ENCODE assay signal across 1 cellular context in genomic region chr15:74983725-74984231, GRCh38.
TF ChIP-seq lines count a peak whose summit lies in the region.

No MANE protein-coding gene starts in this region.

TF ChIP-seq in HEK293, 187 proteins besides CTCF, POLR2A, EP300 and RAD21 (continued from another document):
- TF ChIP-seq, protein P1, sequence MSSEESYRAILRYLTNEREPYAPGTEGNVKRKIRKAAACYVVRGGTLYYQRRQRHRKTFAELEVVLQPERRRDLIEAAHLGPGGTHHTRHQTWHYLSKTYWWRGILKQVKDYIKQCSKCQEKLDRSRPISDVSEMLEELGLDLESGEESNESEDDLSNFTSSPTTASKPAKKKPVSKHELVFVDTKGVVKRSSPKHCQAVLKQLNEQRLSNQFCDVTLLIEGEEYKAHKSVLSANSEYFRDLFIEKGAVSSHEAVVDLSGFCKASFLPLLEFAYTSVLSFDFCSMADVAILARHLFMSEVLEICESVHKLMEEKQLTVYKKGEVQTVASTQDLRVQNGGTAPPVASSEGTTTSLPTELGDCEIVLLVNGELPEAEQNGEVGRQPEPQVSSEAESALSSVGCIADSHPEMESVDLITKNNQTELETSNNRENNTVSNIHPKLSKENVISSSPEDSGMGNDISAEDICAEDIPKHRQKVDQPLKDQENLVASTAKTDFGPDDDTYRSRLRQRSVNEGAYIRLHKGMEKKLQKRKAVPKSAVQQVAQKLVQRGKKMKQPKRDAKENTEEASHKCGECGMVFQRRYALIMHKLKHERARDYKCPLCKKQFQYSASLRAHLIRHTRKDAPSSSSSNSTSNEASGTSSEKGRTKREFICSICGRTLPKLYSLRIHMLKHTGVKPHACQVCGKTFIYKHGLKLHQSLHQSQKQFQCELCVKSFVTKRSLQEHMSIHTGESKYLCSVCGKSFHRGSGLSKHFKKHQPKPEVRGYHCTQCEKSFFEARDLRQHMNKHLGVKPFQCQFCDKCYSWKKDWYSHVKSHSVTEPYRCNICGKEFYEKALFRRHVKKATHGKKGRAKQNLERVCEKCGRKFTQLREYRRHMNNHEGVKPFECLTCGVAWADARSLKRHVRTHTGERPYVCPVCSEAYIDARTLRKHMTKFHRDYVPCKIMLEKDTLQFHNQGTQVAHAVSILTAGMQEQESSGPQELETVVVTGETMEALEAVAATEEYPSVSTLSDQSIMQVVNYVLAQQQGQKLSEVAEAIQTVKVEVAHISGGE (tag by site-specific recombination; conservative IDR thresholded peaks at IDR 0.05; ENCODE audit: low read depth) = no peak
- TF ChIP-seq BCL11B (tag by site-specific recombination; IDR thresholded peaks at IDR 0.05; ENCODE audit: low read depth) = no peak
- TF ChIP-seq AEBP2 (tag by site-specific recombination; IDR thresholded peaks at IDR 0.05; ENCODE audit: borderline replicate concordance) = no peak
- no peak for TF ChIP-seq PATZ1 (tag by site-specific recombination; IDR thresholded peaks at IDR 0.05)
- TF ChIP-seq ZFP3 (tag by site-specific recombination; IDR thresholded peaks at IDR 0.05; ENCODE audit: low read depth) = no peak
